In the genomic region with DNA sequence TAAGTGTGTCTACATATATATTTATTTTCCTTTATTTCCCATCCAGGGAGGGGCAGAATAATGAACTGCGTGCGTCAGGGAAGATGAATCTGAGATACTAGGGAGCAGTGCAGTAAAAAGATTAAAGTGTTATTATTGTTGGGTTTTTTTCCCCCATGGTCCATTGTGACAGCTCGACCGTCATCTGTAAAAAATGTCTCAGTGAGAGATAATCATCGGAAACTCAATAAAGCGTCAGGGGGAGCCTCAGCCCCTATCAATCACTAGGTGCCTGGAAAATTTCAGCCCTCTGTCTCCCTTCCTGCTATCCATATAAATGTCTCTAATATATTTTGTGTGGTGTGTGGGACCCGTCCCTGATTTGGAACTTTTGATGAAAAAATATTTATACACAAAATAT, we compare ENCODE assay signal across 21 cellular contexts.
"Had no signal": no experiment of that assay in that cellular context is flagged by ENCODE, and none has a peak within 500 bp of the region (broad histone marks: within the 10 kb centered on the region; RNA-seq: fewer than 3 reads in every experiment).

No MANE protein-coding gene starts in this region.

- H3K4me2 ChIP-seq: KMS-11, PC-9 had no signal

- FAIRE-seq: astrocyte had no signal

- H3K27ac ChIP-seq: cardiac muscle cell, KMS-11, PC-9, VCaP had no signal

- DNase-seq: activated CD4-positive, alpha-beta memory T cell treated with anti-CD3 and anti-CD28 coated beads for 36 hours; activated CD4-positive, alpha-beta T cell treated with anti-CD3 and anti-CD28 coated beads, Interleukin-2, amount 10 ng/mL, durations not matched to agents 7 days and 5 days; activated CD4-positive, CD25-positive, alpha-beta regulatory T cell; activated CD8-positive, alpha-beta memory T cell treated with anti-CD3 and anti-CD28 coated beads for 24 hours; activated effector memory CD4-positive, alpha-beta T cell treated with anti-CD3 and anti-CD28 coated beads, Interleukin-2, amount 50 U/mL, for 16 hours; activated naive CD4-positive, alpha-beta T cell treated with Interleukin-2 at 50 U/mL for 16 hours; activated naive CD8-positive, alpha-beta T cell treated with anti-CD3 and anti-CD28 coated beads, Interleukin-2, amount 50 U/mL, for 24 hours; activated T-cell treated with anti-CD3 and anti-CD28 coated beads, Interleukin-2, amount 50 U/mL, for 4 hours; amygdala; NCI-H1092; NCI-H1436; NCI-H1694 treated with DMSO at 0.1 percent for 48 hours; NCI-H2029 treated with DMSO at 0.1 percent for 48 hours; NCI-H524; PC-9; SHP77 treated with DMSO at 0.1 percent for 48 hours; T-helper 1 cell had no signal

- H3K9ac ChIP-seq: KMS-11 had no signal

- H3K36me3 ChIP-seq: cardiac muscle cell had no signal

- H3K4me3 ChIP-seq: cardiac muscle cell, PC-9 had no signal

- H2AFZ ChIP-seq: PC-9 had no signal

- H3K27me3 ChIP-seq: cardiac muscle cell had no signal
